Comparison of ENCODE assay signal across 24 cellular contexts in the genomic region with DNA sequence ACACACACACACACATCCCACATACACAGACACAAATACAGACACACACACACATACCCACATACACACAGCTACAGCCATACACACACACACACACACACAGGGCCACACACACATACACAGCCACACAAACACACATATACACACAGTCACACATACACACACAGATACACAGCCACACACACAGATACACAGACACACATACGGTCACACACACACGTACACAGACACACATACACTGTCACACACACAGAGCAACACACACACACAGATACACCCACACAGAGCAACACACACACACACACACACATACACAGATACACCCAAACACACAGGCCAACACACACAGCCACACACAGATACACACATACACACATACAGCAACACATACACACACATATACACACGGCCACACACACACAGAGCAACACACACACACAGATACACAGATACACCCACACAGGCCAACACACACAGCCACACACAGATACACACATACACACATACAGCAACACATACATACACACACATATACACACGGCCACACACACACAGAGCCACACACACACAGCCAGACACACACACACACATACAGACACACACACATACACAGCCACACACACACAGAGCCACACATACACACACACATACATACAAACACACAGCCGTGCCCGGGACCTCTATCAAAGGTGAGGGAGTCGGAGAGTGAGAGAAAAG. TPM values are rescaled to one million over a fixed set of nuclear protein-coding genes. Genes with fewer than 3 reads are reported as not detected.
"Had no signal": no experiment of that assay in that cellular context is flagged by ENCODE, and none has a peak within 500 bp of the region (broad histone marks: within the 10 kb centered on the region; RNA-seq: fewer than 3 reads in every experiment).

No MANE protein-coding gene starts in this region.

- FAIRE-seq: frontal cortex, kidney, small intestine had no signal

- ATAC-seq: activated CD8-positive, alpha-beta T cell treated with anti-CD3 and anti-CD28 coated beads, Interleukin-2, amount 10 ng/mL, durations not matched to agents 7 days and 5 days; activated naive CD8-positive, alpha-beta T cell treated with anti-CD3 and anti-CD28 coated beads, Interleukin-2, amount 50 U/mL, for 24 hours; activated T-cell treated with anti-CD3 and anti-CD28 coated beads, Interleukin-2, amount 50 U/mL, for 4 hours; left lung; right cardiac atrium; stimulated activated memory B cell treated with anti-CD40 and anti-IgM and Interleukin-4, amounts not matched to agents 10 μg/mL and 1 μg/mL and 100 μg/mL, for 72 hours had no signal

- H3K27ac ChIP-seq: brain microvascular endothelial cell, left lung, prostate gland, testis, upper lobe of left lung had no signal

- DNase-seq: activated CD4-positive, alpha-beta T cell treated with anti-CD3 and anti-CD28 coated beads, Interleukin-2, amount 10 ng/mL, durations not matched to agents 7 days and 5 days; activated CD8-positive, alpha-beta memory T cell treated with anti-CD3 and anti-CD28 coated beads, Interleukin-2, amount 50 U/mL, for 4 hours; activated CD8-positive, alpha-beta T cell treated with anti-CD3 and anti-CD28 coated beads, Interleukin-2, amount 10 ng/mL, durations not matched to agents 7 days and 5 days; activated effector memory CD4-positive, alpha-beta T cell treated with Interleukin-2 at 50 U/mL for 16 hours; activated naive CD4-positive, alpha-beta T cell treated with anti-CD3 and anti-CD28 coated beads, Interleukin-2, amount 10 ng/mL, durations not matched to agents 7 days and 5 days; activated naive CD8-positive, alpha-beta T cell treated with anti-CD3 and anti-CD28 coated beads, Interleukin-2, amount 50 U/mL, for 24 hours; activated T-cell treated with anti-CD3 and anti-CD28 coated beads, Interleukin-2, amount 50 U/mL, for 4 hours; anterior cingulate cortex; brain microvascular endothelial cell; cerebellar nuclear complex; cortex of kidney; effector CD4-positive, alpha-beta T cell; left lung; small intestine; stimulated activated CD4-positive, alpha-beta T cell treated with anti-CD3 and anti-CD28 coated beads, Interleukin-4, amount 100 ng/mL, for 24 hours; T1000; testis had no signal

- H3K9me3 ChIP-seq: left lung, prostate gland, testis, upper lobe of left lung had no signal

- H3K4me3 ChIP-seq: left lung, prostate gland, testis, upper lobe of left lung had no signal

- H3K27me3 ChIP-seq: testis had no signal

- H3K36me3 ChIP-seq: brain microvascular endothelial cell, left lung, prostate gland, upper lobe of left lung had no signal

- H3K4me1 ChIP-seq: prostate gland, testis had no signal

RNA-seq across cellular contexts. Expression of a gene that starts 49.5 kb away (rescaled TPM):
- polyA plus RNA-seq: neural cell had no signal

RNA-seq across cellular contexts. Expression of a gene that starts 58.0 kb away (rescaled TPM):
- total RNA-seq: activated CD4-positive, alpha-beta T cell treated with anti-CD3 and anti-CD28 coated beads, Interleukin-2, amount 10 ng/mL, durations not matched to agents 7 days and 5 days; activated CD8-positive, alpha-beta T cell treated with anti-CD3 and anti-CD28 coated beads, Interleukin-2, amount 10 ng/mL, durations not matched to agents 7 days and 5 days had no signal
